Comparison of ENCODE assay signal across 7 cellular contexts in genomic region chr11:68632375-68632774, GRCh38. TPM values are rescaled to one million over a fixed set of nuclear protein-coding genes. Genes with fewer than 3 reads are reported as not detected.
"Had no signal": no experiment of that assay in that cellular context is flagged by ENCODE, and none has a peak within 500 bp of the region (broad histone marks: within the 10 kb centered on the region; RNA-seq: fewer than 3 reads in every experiment).

No MANE protein-coding gene starts in this region.

RNA-seq across cellular contexts. Expression of gene GAL, which starts 52.0 kb away (rescaled TPM):
- total RNA-seq: fibroblast of villous mesenchyme; gastrocnemius medialis; mononuclear cell; mucosa of gallbladder; naive thymus-derived CD4-positive, alpha-beta T cell had no signal
- polyA plus RNA-seq: immature natural killer cell; liver; naive thymus-derived CD4-positive, alpha-beta T cell had no signal
